ENCODE assay signal across 1 cellular context in the genomic region with DNA sequence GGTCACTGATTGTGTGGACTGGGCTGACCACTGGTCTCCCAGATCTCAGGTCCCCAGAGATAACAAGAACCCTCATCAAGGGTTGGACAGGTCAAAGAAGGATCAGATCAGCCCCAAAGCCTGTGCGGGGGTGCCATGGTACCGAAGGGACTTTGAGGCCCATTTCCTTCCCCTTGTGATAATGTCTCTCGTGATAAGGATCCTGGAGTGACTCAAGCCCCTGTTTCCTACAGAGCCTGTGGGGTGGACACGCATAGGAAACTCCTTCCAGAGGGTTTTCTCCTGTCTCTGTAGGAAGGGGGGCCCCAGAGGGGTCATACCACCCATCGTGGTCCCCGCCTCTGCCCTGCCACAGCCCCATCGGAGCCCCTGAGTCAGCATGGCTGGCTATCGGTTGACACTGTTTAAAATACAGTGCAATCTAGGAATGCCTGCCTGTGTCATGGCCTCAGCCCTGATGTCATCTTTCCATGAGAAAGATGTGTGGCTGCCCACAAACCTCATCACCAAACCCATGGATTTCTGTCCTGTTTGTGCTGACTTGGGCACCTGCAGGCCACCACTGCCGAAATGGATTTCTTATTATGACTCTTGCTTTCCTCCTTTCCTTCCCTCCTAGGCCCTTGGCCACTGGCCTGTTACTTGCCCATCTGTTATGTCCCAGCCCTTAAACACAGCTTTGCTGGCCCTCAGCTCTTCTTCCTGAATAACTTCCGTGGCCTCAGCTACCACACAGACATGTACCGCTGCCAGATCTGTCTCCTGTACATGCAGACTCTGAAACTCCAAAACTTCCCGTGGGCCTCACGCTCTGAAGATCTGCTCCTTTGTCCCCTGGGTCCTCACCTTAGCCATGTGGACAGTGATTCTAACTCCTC.
TF ChIP-seq lines count a peak whose summit lies in the region.

No MANE protein-coding gene starts in this region.

TF ChIP-seq in K562, 482 proteins besides CTCF, POLR2A, EP300 and RAD21 (continued from another document):
- TF ChIP-seq, protein P1, sequence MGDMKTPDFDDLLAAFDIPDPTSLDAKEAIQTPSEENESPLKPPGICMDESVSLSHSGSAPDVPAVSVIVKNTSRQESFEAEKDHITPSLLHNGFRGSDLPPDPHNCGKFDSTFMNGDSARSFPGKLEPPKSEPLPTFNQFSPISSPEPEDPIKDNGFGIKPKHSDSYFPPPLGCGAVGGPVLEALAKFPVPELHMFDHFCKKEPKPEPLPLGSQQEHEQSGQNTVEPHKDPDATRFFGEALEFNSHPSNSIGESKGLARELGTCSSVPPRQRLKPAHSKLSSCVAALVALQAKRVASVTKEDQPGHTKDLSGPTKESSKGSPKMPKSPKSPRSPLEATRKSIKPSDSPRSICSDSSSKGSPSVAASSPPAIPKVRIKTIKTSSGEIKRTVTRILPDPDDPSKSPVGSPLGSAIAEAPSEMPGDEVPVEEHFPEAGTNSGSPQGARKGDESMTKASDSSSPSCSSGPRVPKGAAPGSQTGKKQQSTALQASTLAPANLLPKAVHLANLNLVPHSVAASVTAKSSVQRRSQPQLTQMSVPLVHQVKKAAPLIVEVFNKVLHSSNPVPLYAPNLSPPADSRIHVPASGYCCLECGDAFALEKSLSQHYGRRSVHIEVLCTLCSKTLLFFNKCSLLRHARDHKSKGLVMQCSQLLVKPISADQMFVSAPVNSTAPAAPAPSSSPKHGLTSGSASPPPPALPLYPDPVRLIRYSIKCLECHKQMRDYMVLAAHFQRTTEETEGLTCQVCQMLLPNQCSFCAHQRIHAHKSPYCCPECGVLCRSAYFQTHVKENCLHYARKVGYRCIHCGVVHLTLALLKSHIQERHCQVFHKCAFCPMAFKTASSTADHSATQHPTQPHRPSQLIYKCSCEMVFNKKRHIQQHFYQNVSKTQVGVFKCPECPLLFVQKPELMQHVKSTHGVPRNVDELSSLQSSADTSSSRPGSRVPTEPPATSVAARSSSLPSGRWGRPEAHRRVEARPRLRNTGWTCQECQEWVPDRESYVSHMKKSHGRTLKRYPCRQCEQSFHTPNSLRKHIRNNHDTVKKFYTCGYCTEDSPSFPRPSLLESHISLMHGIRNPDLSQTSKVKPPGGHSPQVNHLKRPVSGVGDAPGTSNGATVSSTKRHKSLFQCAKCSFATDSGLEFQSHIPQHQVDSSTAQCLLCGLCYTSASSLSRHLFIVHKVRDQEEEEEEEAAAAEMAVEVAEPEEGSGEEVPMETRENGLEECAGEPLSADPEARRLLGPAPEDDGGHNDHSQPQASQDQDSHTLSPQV (IDR thresholded peaks at IDR 0.05), result peak; percentile 72
- TF ChIP-seq, protein P2, sequence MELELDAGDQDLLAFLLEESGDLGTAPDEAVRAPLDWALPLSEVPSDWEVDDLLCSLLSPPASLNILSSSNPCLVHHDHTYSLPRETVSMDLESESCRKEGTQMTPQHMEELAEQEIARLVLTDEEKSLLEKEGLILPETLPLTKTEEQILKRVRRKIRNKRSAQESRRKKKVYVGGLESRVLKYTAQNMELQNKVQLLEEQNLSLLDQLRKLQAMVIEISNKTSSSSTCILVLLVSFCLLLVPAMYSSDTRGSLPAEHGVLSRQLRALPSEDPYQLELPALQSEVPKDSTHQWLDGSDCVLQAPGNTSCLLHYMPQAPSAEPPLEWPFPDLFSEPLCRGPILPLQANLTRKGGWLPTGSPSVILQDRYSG (tag; conservative IDR thresholded peaks at IDR 0.05; ENCODE audit: low read depth), result 0 out of 2 replicates have a peak, but pooled peaks have one; percentile 31
- TF ChIP-seq CXXC5 (CRISPR knock-in tag; IDR thresholded peaks at IDR 0.05) (peak; percentile 45), TCF3 (CRISPR knock-in tag; IDR thresholded peaks at IDR 0.05) (0 out of 2 replicates have a peak, but pooled peaks have one; percentile 43), ZNF644 (tag; IDR thresholded peaks at IDR 0.05; ENCODE audit: low read depth) (peak; percentile 76; the same call in 1 of the 2 replicates), STAG1 (CRISPR knock-in tag; IDR thresholded peaks at IDR 0.05; ENCODE audit: borderline replicate concordance) (no peak), XRCC4 (IDR thresholded peaks at IDR 0.05; ENCODE audit: extremely low read depth, insufficient read depth, insufficient read length) (no peak), CREM (IDR thresholded peaks at IDR 0.05; ENCODE audit: low read depth) (peak; percentile 73; the same call in 1 of the 2 replicates), NR2C2 (CRISPR knock-in tag; IDR thresholded peaks at IDR 0.05) (no peak), NR2C2 (tag; IDR thresholded peaks at IDR 0.05) (peak; percentile 81), PTRF (tag; IDR thresholded peaks at IDR 0.05) (0 out of 2 replicates have a peak, but pooled peaks have one; percentile 23), ZNF445 (CRISPR knock-in tag; IDR thresholded peaks at IDR 0.05; ENCODE audit: low read depth) (peak; percentile 93), ZSCAN32 (CRISPR knock-in tag; IDR thresholded peaks at IDR 0.05) (0 out of 2 replicates have a peak, but pooled peaks have one; percentile 14), ZNF12 (CRISPR knock-in tag; IDR thresholded peaks at IDR 0.05) (no peak), GATAD2A (IDR thresholded peaks at IDR 0.05) (0 out of 2 replicates have a peak, but pooled peaks have one; percentile 60), NFE2 (IDR thresholded peaks at IDR 0.05; ENCODE audit: low read depth) (peak; percentile 66; the same call in 1 of the 2 replicates), SOX6 (IDR thresholded peaks at IDR 0.05) (peak; percentile 52; the same call in 1 of the 2 replicates)
- TF ChIP-seq, protein P3, sequence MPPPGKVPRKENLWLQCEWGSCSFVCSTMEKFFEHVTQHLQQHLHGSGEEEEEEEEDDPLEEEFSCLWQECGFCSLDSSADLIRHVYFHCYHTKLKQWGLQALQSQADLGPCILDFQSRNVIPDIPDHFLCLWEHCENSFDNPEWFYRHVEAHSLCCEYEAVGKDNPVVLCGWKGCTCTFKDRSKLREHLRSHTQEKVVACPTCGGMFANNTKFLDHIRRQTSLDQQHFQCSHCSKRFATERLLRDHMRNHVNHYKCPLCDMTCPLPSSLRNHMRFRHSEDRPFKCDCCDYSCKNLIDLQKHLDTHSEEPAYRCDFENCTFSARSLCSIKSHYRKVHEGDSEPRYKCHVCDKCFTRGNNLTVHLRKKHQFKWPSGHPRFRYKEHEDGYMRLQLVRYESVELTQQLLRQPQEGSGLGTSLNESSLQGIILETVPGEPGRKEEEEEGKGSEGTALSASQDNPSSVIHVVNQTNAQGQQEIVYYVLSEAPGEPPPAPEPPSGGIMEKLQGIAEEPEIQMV (tag; conservative IDR thresholded peaks at IDR 0.05; ENCODE audit: low read depth), result 0 out of 2 replicates have a peak, but pooled peaks have one; percentile 52
- TF ChIP-seq, protein P4, sequence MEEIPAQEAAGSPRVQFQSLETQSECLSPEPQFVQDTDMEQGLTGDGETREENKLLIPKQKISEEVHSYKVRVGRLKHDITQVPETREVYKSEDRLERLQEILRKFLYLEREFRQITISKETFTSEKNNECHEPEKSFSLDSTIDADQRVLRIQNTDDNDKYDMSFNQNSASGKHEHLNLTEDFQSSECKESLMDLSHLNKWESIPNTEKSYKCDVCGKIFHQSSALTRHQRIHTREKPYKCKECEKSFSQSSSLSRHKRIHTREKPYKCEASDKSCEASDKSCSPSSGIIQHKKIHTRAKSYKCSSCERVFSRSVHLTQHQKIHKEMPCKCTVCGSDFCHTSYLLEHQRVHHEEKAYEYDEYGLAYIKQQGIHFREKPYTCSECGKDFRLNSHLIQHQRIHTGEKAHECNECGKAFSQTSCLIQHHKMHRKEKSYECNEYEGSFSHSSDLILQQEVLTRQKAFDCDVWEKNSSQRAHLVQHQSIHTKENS (CRISPR knock-in tag; IDR thresholded peaks at IDR 0.05), result no peak
